In genomic region chr2:147782521-147782920, GRCh38 we compare ENCODE assay signal across 12 cellular contexts.
A peak's percentile ranks its signal among the peaks of the same experiment; 100 is the strongest.
DNase-seq lines count a peak whose midpoint lies in the region; ATAC-seq and TF ChIP-seq lines count a peak whose summit lies in the region.
"Had no signal": no experiment of that assay in that cellular context is flagged by ENCODE, and none has a peak within 500 bp of the region (broad histone marks: within the 10 kb centered on the region; RNA-seq: fewer than 3 reads in every experiment).

No MANE protein-coding gene starts in this region.

- intact Hi-C loops in mucosa of descending colon (cut with DNase I, micrococcal nuclease): no loop called here

- H3K4me3 ChIP-seq in foreskin fibroblast (ENCODE audit: low read depth in 1 of 2, low read length in 2 of 2) (no peak overlapping the region), mucosa of descending colon (no peak overlapping the region)

- H3K27me3 Mint-ChIP-seq in stimulated activated naive CD8-positive, alpha-beta T cell treated with anti-CD3 and anti-CD28 coated beads, Interleukin-15, amount 100 ng/mL, for 72 hours: no peaks in the 10 kb centered on the region
- H3K27me3 Mint-ChIP-seq: activated CD8-positive, alpha-beta memory T cell treated with anti-CD3 and anti-CD28 coated beads, Interleukin-2, amount 10 ng/mL, durations not matched to agents 7 days and 5 days had no signal

- no peak for DNase-seq in stimulated activated naive CD8-positive, alpha-beta T cell treated with anti-CD3 and anti-CD28 coated beads, Interleukin-15, Interleukin-2, amounts not matched to agents 100 U/mL and 50 U/mL, for 24 hours
- no peak for DNase-seq in stimulated activated naive CD8-positive, alpha-beta T cell treated with anti-CD3 and anti-CD28 coated beads, Interleukin-15, amount 100 ng/mL, for 72 hours
- DNase-seq in RKO (ENCODE audit: low spot score) (peak; percentile 40), foreskin fibroblast (peak; percentile 32 to 75), NCI-H2107 (lab: John Stamatoyannopoulos, UW) (no peak), DMS114 treated with DMSO at 0.1 percent for 48 hours (lab: John Stamatoyannopoulos, UW; ENCODE audit: unreplicated experiment) (no peak), mucosa of descending colon (no peak)
- DNase-seq in stimulated activated CD4-positive, alpha-beta T cell treated with anti-CD3 and anti-CD28 coated beads, Interleukin-1b, Interleukin-23, amount 100 ng/mL, for 48 hours: no peak
- DNase-seq: activated CD8-positive, alpha-beta memory T cell treated with anti-CD3 and anti-CD28 coated beads, Interleukin-2, amount 10 ng/mL, durations not matched to agents 7 days and 5 days; occipital lobe; Right ventricle myocardium superior had no signal

- H3K27ac Mint-ChIP-seq in stimulated activated naive CD8-positive, alpha-beta T cell treated with anti-CD3 and anti-CD28 coated beads, Interleukin-15, amount 100 ng/mL, for 72 hours: no peak overlapping the region
- H3K27ac Mint-ChIP-seq: activated CD8-positive, alpha-beta memory T cell treated with anti-CD3 and anti-CD28 coated beads, Interleukin-2, amount 10 ng/mL, durations not matched to agents 7 days and 5 days had no signal

- ATAC-seq in stimulated activated naive CD8-positive, alpha-beta T cell treated with anti-CD3 and anti-CD28 coated beads, Interleukin-15, Interleukin-2, amounts not matched to agents 100 U/mL and 50 U/mL, for 24 hours: peak; percentile 46
- no peak for ATAC-seq in stimulated activated naive CD8-positive, alpha-beta T cell treated with anti-CD3 and anti-CD28 coated beads, Interleukin-15, amount 100 ng/mL, for 72 hours
- no peak for ATAC-seq in mucosa of descending colon
- ATAC-seq: activated CD8-positive, alpha-beta memory T cell treated with anti-CD3 and anti-CD28 coated beads, Interleukin-2, amount 10 ng/mL, durations not matched to agents 7 days and 5 days; HepG2 had no signal

- H3K36me3 ChIP-seq in mucosa of descending colon (ENCODE audit: low read depth): no peaks in the 10 kb centered on the region

- H3K4me1 Mint-ChIP-seq in stimulated activated naive CD8-positive, alpha-beta T cell treated with anti-CD3 and anti-CD28 coated beads, Interleukin-15, amount 100 ng/mL, for 72 hours: no peaks in the 10 kb centered on the region

- no peaks in the 10 kb centered on the region for H3K4me1 ChIP-seq in mucosa of descending colon (ENCODE audit: low read depth)

- no peak overlapping the region for H3K4me3 Mint-ChIP-seq in stimulated activated naive CD8-positive, alpha-beta T cell treated with anti-CD3 and anti-CD28 coated beads, Interleukin-15, amount 100 ng/mL, for 72 hours
- H3K4me3 Mint-ChIP-seq: activated CD8-positive, alpha-beta memory T cell treated with anti-CD3 and anti-CD28 coated beads, Interleukin-2, amount 10 ng/mL, durations not matched to agents 7 days and 5 days had no signal

- H3K9me3 ChIP-seq in mucosa of descending colon: no peaks in the 10 kb centered on the region

- H3K9me3 Mint-ChIP-seq in stimulated activated naive CD8-positive, alpha-beta T cell treated with anti-CD3 and anti-CD28 coated beads, Interleukin-15, amount 100 ng/mL, for 72 hours: no peaks in the 10 kb centered on the region

- no peak for TF ChIP-seq CTCF in foreskin fibroblast (IDR thresholded peaks at IDR 0.05; ENCODE audit: low read depth, low read length)
- TF ChIP-seq CTCF in mucosa of descending colon (IDR thresholded peaks at IDR 0.05): no peak

Comparison
In these comparisons a context has a peak if more than half of its experiments do, and no peak if none do; other contexts are left out.
1. DNase-seq: peak in RKO (single experiment) and foreskin fibroblast (2 of 2); none in stimulated activated naive CD8-positive, alpha-beta T cell treated with anti-CD3 and anti-CD28 coated beads, Interleukin-15, Interleukin-2, amounts not matched to agents 100 U/mL and 50 U/mL, for 24 hours (single experiment), stimulated activated naive CD8-positive, alpha-beta T cell treated with anti-CD3 and anti-CD28 coated beads, Interleukin-15, amount 100 ng/mL, for 72 hours (0 of 2), NCI-H2107 (single experiment), stimulated activated CD4-positive, alpha-beta T cell treated with anti-CD3 and anti-CD28 coated beads, Interleukin-1b, Interleukin-23, amount 100 ng/mL, for 48 hours (single experiment), DMS114 treated with DMSO at 0.1 percent for 48 hours (single experiment) and mucosa of descending colon (0 of 3).